Comparison of ENCODE assay signal across 18 cellular contexts in genomic region chr18:73594749-73595148, GRCh38.
"Had no signal": no experiment of that assay in that cellular context is flagged by ENCODE, and none has a peak within 500 bp of the region (broad histone marks: within the 10 kb centered on the region; RNA-seq: fewer than 3 reads in every experiment).

No MANE protein-coding gene starts in this region.

- H3K9me3 Mint-ChIP-seq: activated naive CD8-positive, alpha-beta T cell treated with anti-CD3 and anti-CD28 coated beads, Interleukin-2, amount 50 U/mL, for 24 hours; activated T-helper 2 cell treated with anti-CD3 and anti-CD28 coated beads, Interferon-gamma antibody, Interleukin-2, Interleukin-4, amounts not matched to agents 10 μg/mL and 5 μg/mL and 100 μg/mL, durations not matched to agents 14 hours and 24 hours and 36 hours had no signal

- H3K9ac ChIP-seq: parathyroid adenoma had no signal

- H3K79me2 ChIP-seq: parathyroid adenoma had no signal

- H3K27me3 ChIP-seq: cardiac muscle cell, left lung had no signal

- H3K27ac Mint-ChIP-seq: activated naive CD4-positive, alpha-beta T cell treated with anti-CD3 and anti-CD28 coated beads for 36 hours; activated naive CD8-positive, alpha-beta T cell treated with anti-CD3 and anti-CD28 coated beads, Interleukin-2, amount 50 U/mL, for 24 hours; activated T-helper 2 cell treated with anti-CD3 and anti-CD28 coated beads, Interferon-gamma antibody, Interleukin-2, Interleukin-4, amounts not matched to agents 10 μg/mL and 5 μg/mL and 100 μg/mL, durations not matched to agents 14 hours and 24 hours and 36 hours; naive thymus-derived CD8-positive, alpha-beta T cell; stimulated activated memory B cell treated with anti-CD40 and anti-IgM and Interleukin-4, amounts not matched to agents 10 μg/mL and 1 μg/mL and 100 μg/mL, for 72 hours had no signal

- H3K4me3 Mint-ChIP-seq: activated naive CD4-positive, alpha-beta T cell treated with anti-CD3 and anti-CD28 coated beads for 36 hours; activated naive CD8-positive, alpha-beta T cell treated with anti-CD3 and anti-CD28 coated beads, Interleukin-2, amount 50 U/mL, for 24 hours; naive thymus-derived CD8-positive, alpha-beta T cell; stimulated activated memory B cell treated with anti-CD40 and anti-IgM and Interleukin-4, amounts not matched to agents 10 μg/mL and 1 μg/mL and 100 μg/mL, for 72 hours had no signal

- H3K27me3 Mint-ChIP-seq: activated naive CD8-positive, alpha-beta T cell treated with anti-CD3 and anti-CD28 coated beads, Interleukin-2, amount 50 U/mL, for 24 hours; stimulated activated memory B cell treated with anti-CD40 and anti-IgM and Interleukin-4, amounts not matched to agents 10 μg/mL and 1 μg/mL and 100 μg/mL, for 72 hours had no signal

- H3K36me3 Mint-ChIP-seq: naive thymus-derived CD8-positive, alpha-beta T cell; stimulated activated memory B cell treated with anti-CD40 and anti-IgM and Interleukin-4, amounts not matched to agents 10 μg/mL and 1 μg/mL and 100 μg/mL, for 72 hours had no signal

- H3K4me1 ChIP-seq: left lung, parathyroid adenoma had no signal

- DNase-seq: activated CD4-positive, alpha-beta T cell treated with anti-CD3 and anti-CD28 coated beads for 1 hour; activated CD4-positive, alpha-beta T cell treated with anti-CD3 and anti-CD28 coated beads, Interleukin-2, amount 50 U/mL, for 48 hours; activated naive CD4-positive, alpha-beta T cell treated with anti-CD3 and anti-CD28 coated beads for 36 hours; activated naive CD8-positive, alpha-beta T cell treated with anti-CD3 and anti-CD28 coated beads, Interleukin-2, amount 50 U/mL, for 24 hours; aorta; left lung; mesenchymal stem cell; naive thymus-derived CD8-positive, alpha-beta T cell; T-helper 1 cell had no signal

- H3K4me3 ChIP-seq: cardiac muscle cell, left lung had no signal

- FAIRE-seq: colon, endometrium, islet of Langerhans had no signal

- H3K9me3 ChIP-seq: left lung had no signal

- ATAC-seq: activated naive CD8-positive, alpha-beta T cell treated with anti-CD3 and anti-CD28 coated beads, Interleukin-2, amount 50 U/mL, for 24 hours; esophagus mucosa; left lung; naive thymus-derived CD8-positive, alpha-beta T cell; stimulated activated memory B cell treated with anti-CD40 and anti-IgM and Interleukin-4, amounts not matched to agents 10 μg/mL and 1 μg/mL and 100 μg/mL, for 72 hours had no signal

- H3K4me1 Mint-ChIP-seq: activated naive CD8-positive, alpha-beta T cell treated with anti-CD3 and anti-CD28 coated beads, Interleukin-2, amount 50 U/mL, for 24 hours; naive thymus-derived CD8-positive, alpha-beta T cell; stimulated activated memory B cell treated with anti-CD40 and anti-IgM and Interleukin-4, amounts not matched to agents 10 μg/mL and 1 μg/mL and 100 μg/mL, for 72 hours had no signal

- H2AFZ ChIP-seq: parathyroid adenoma had no signal

- H3K36me3 ChIP-seq: cardiac muscle cell, left lung had no signal

- H3K27ac ChIP-seq: cardiac muscle cell, left lung, parathyroid adenoma, VCaP had no signal
